In genomic region chr3:62178032-62178431, GRCh38 we compare ENCODE assay signal across 6 cellular contexts.
"Had no signal": no experiment of that assay in that cellular context is flagged by ENCODE, and none has a peak within 500 bp of the region (broad histone marks: within the 10 kb centered on the region; RNA-seq: fewer than 3 reads in every experiment).

No MANE protein-coding gene starts in this region.

- DNase-seq: IMR-90, KG1 had no signal

- H3K27ac ChIP-seq: HL-60, KMS-11 had no signal

- H3K4me2 ChIP-seq: KMS-11 had no signal

- H3K9ac ChIP-seq: KMS-11 had no signal

- H3K4me3 ChIP-seq: K562 had no signal

- ATAC-seq: HepG2, K562 had no signal
